ENCODE assay signal across 30 cellular contexts in genomic region chr3:62125376-62125775, GRCh38.
"Had no signal": no experiment of that assay in that cellular context is flagged by ENCODE, and none has a peak within 500 bp of the region (broad histone marks: within the 10 kb centered on the region; RNA-seq: fewer than 3 reads in every experiment).

No MANE protein-coding gene starts in this region.

- H3K4me2 ChIP-seq: smooth muscle cell had no signal

- H3K36me3 ChIP-seq: heart left ventricle, neutrophil, right lobe of liver, thyroid gland, transverse colon, upper lobe of right lung had no signal

- H3K4me3 Mint-ChIP-seq: immature natural killer cell; mesothelial cell of epicardium; naive B cell; natural killer cell; neural crest cell; stimulated activated memory B cell treated with anti-CD40 and anti-IgM and Interleukin-4, amounts not matched to agents 10 μg/mL and 1 μg/mL and 100 μg/mL, for 72 hours had no signal

- H3K27me3 ChIP-seq: heart left ventricle, neutrophil, right lobe of liver, stomach, testis, thyroid gland, transverse colon, upper lobe of right lung had no signal

- H3K27ac Mint-ChIP-seq: immature natural killer cell; mesothelial cell of epicardium; naive B cell; natural killer cell; progenitor cell of endocrine pancreas; stimulated activated memory B cell treated with anti-CD40 and anti-IgM and Interleukin-4, amounts not matched to agents 10 μg/mL and 1 μg/mL and 100 μg/mL, for 72 hours had no signal

- H3K27ac ChIP-seq: heart left ventricle, left ventricle myocardium inferior, neutrophil, right lobe of liver, stomach, testis, thyroid gland, transverse colon, upper lobe of right lung had no signal

- H3K4me3 ChIP-seq: heart left ventricle, left ventricle myocardium inferior, lung, right lobe of liver, smooth muscle cell, stomach, testis, thyroid gland, transverse colon, upper lobe of right lung had no signal

- DNase-seq: glutamatergic neuron; heart left ventricle; hypothalamus; immature natural killer cell; kidney; left colon; left ventricle myocardium inferior; mesendoderm; naive B cell; natural killer cell; occipital lobe; retina; right lobe of liver; stimulated activated CD4-positive, alpha-beta T cell treated with anti-CD3 and anti-CD28 coated beads, Interleukin-1b, Interleukin-23, amount 100 ng/mL, for 48 hours; stimulated activated CD4-positive, alpha-beta T cell treated with anti-CD3 and anti-CD28 coated beads, Interleukin-2, amount 100 ng/mL, for 48 hours; stimulated activated CD4-positive, alpha-beta T cell treated with anti-CD3 and anti-CD28 coated beads, Interleukin-4, amount 100 ng/mL, for 4 hours; stimulated activated CD8-positive, alpha-beta memory T cell treated with anti-CD3 and anti-CD28 coated beads, Interleukin-4, amount 100 ng/mL, for 48 hours; stimulated activated naive CD4-positive, alpha-beta T cell treated with Interleukin-2 at 50 U/mL for 16 hours; stomach; testis; thyroid gland; transverse colon; upper lobe of right lung had no signal

- H3K9me3 Mint-ChIP-seq: stimulated activated memory B cell treated with anti-CD40 and anti-IgM and Interleukin-4, amounts not matched to agents 10 μg/mL and 1 μg/mL and 100 μg/mL, for 72 hours had no signal

- H3K4me1 ChIP-seq: right lobe of liver, stomach, testis, transverse colon had no signal

- ATAC-seq: heart left ventricle; left colon; natural killer cell; right lobe of liver; stimulated activated memory B cell treated with anti-CD40 and anti-IgM and Interleukin-4, amounts not matched to agents 10 μg/mL and 1 μg/mL and 100 μg/mL, for 72 hours; upper lobe of right lung had no signal

- H3K9me3 ChIP-seq: neutrophil, right lobe of liver, stomach, testis, thyroid gland, transverse colon, upper lobe of right lung had no signal

- H3K4me1 Mint-ChIP-seq: immature natural killer cell; naive B cell; natural killer cell; stimulated activated memory B cell treated with anti-CD40 and anti-IgM and Interleukin-4, amounts not matched to agents 10 μg/mL and 1 μg/mL and 100 μg/mL, for 72 hours had no signal

- H3K36me3 Mint-ChIP-seq: immature natural killer cell; mesothelial cell of epicardium; naive B cell; natural killer cell; stimulated activated memory B cell treated with anti-CD40 and anti-IgM and Interleukin-4, amounts not matched to agents 10 μg/mL and 1 μg/mL and 100 μg/mL, for 72 hours had no signal

- H3K27me3 Mint-ChIP-seq: progenitor cell of endocrine pancreas; stimulated activated memory B cell treated with anti-CD40 and anti-IgM and Interleukin-4, amounts not matched to agents 10 μg/mL and 1 μg/mL and 100 μg/mL, for 72 hours had no signal
